In genomic region chr2:101625387-101625786, GRCh38 we compare ENCODE assay signal across 19 cellular contexts.
DNase-seq lines count a peak whose midpoint lies in the region; ATAC-seq, FAIRE-seq and TF ChIP-seq lines count a peak whose summit lies in the region.
"Had no signal": no experiment of that assay in that cellular context is flagged by ENCODE, and none has a peak within 500 bp of the region (broad histone marks: within the 10 kb centered on the region; RNA-seq: fewer than 3 reads in every experiment).

No MANE protein-coding gene starts in this region.

- H3K36me3 ChIP-seq in OCI-LY3 (replicated peaks; ENCODE audit: low read depth, low read length), result no peaks in the 10 kb centered on the region
- H3K36me3 ChIP-seq: cardiac muscle cell, heart right ventricle, left lung had no signal

- 0 out of 2 replicates have a peak overlapping the region, but pooled peaks have one; percentile 4 for H2AFZ ChIP-seq in OCI-LY3 (ENCODE audit: low read depth, low read length)

- H3K27me3 Mint-ChIP-seq in natural killer cell treated with Interleukin-12 subunit alpha and Interleukin-12 subunit beta and Interleukin-15 and Interleukin-18, amount 100 ng/mL, for 72 hours, result no peaks in the 10 kb centered on the region
- H3K27me3 Mint-ChIP-seq in natural killer cell (ENCODE audit: low read depth in 2 of 2), result peaks cover 0 to 4% of the 10 kb centered on the region in 2 donors

- peak overlapping the region; percentile 20; the same call in 1 of the 2 replicates for H3K4me3 ChIP-seq in OCI-LY3 (ENCODE audit: low read length)
- H3K4me3 ChIP-seq: cardiac muscle cell, heart right ventricle, left lung had no signal

- H3K4me2 ChIP-seq in OCI-LY3 (ENCODE audit: low read length), result peak overlapping the region; percentile 97

- intact Hi-C loops in natural killer cell (cut with micrococcal nuclease), result no loop called here

- peak overlapping the region; percentile 97 for H3K27ac ChIP-seq in OCI-LY3 (ENCODE audit: low read length)
- H3K27ac ChIP-seq in foreskin keratinocyte, result no peak overlapping the region
- H3K27ac ChIP-seq: cardiac muscle cell, heart right ventricle, left lung had no signal

- FAIRE-seq in frontal cortex (lab: Jason Lieb, UNC), result no peak
- FAIRE-seq: endometrium had no signal

- peaks cover 37 to 51% of the 10 kb centered on the region in 2 donors for H3K4me1 Mint-ChIP-seq in natural killer cell treated with Interleukin-12 subunit alpha and Interleukin-12 subunit beta and Interleukin-15 and Interleukin-18, amount 100 ng/mL, for 72 hours (ENCODE audit: low read depth in 2 of 2)
- peaks cover 18 to 21% of the 10 kb centered on the region in 2 donors for H3K4me1 Mint-ChIP-seq in natural killer cell

- H4K20me1 ChIP-seq in OCI-LY3 (ENCODE audit: insufficient read depth, low read length), result no peaks in the 10 kb centered on the region

- H3K9me3 ChIP-seq in OCI-LY3 (ENCODE audit: insufficient read depth, low read length), result no peaks in the 10 kb centered on the region
- H3K9me3 ChIP-seq: heart right ventricle, left lung had no signal

- ATAC-seq in natural killer cell treated with Interleukin-12 subunit alpha and Interleukin-12 subunit beta and Interleukin-15 and Interleukin-18, amount 100 ng/mL, for 72 hours, result no peak
- ATAC-seq in natural killer cell (no peak), foreskin keratinocyte (peak; percentile 24)
- ATAC-seq: heart right ventricle, left lung had no signal

- peak; percentile 55 for DNase-seq in natural killer cell treated with Interleukin-12 subunit alpha and Interleukin-12 subunit beta and Interleukin-15 and Interleukin-18, amount 100 ng/mL, for 72 hours (ENCODE audit: low spot score)
- DNase-seq in natural killer cell (no peak), foreskin keratinocyte (no peak), COLO829 (ENCODE audit: low spot score) (no peak), frontal cortex (ENCODE audit: low spot score in 2 of 2) (no peak), OCI-M1 (lab: John Stamatoyannopoulos, UW) (no peak)
- DNase-seq in stimulated activated CD4-positive, alpha-beta T cell treated with anti-CD3 and anti-CD28 coated beads, Interleukin-4, amount 100 ng/mL, for 24 hours, result no peak
- DNase-seq: ACHN; activated CD4-positive, alpha-beta T cell treated with anti-CD3 and anti-CD28 coated beads for 48 hours; activated effector memory CD4-positive, alpha-beta T cell treated with anti-CD3 and anti-CD28 coated beads, Interleukin-2, amount 50 U/mL, for 16 hours; DMS79 treated with DMSO at 0.1 percent for 48 hours; heart right ventricle; left lung; NCI-H187; stimulated activated CD4-positive, alpha-beta T cell treated with anti-CD3 and anti-CD28 coated beads, Interleukin-12 subunit alpha, Interleukin-12 subunit beta, amount 100 ng/mL, for 4 hours had no signal

- peak overlapping the region; percentile 65 to 94 for H3K27ac Mint-ChIP-seq in natural killer cell treated with Interleukin-12 subunit alpha and Interleukin-12 subunit beta and Interleukin-15 and Interleukin-18, amount 100 ng/mL, for 72 hours
- H3K27ac Mint-ChIP-seq in natural killer cell, result no peak overlapping the region

- peak overlapping the region; percentile 15 for H3K4me3 Mint-ChIP-seq in natural killer cell treated with Interleukin-12 subunit alpha and Interleukin-12 subunit beta and Interleukin-15 and Interleukin-18, amount 100 ng/mL, for 72 hours
- H3K4me3 Mint-ChIP-seq in natural killer cell, result no peak overlapping the region
- H3K4me3 Mint-ChIP-seq: neural crest cell had no signal

- peaks cover 56% of the 10 kb centered on the region for H3K4me1 ChIP-seq in OCI-LY3 (ENCODE audit: low read length)
- H3K4me1 ChIP-seq in foreskin keratinocyte, result no peaks in the 10 kb centered on the region

- H3K9me3 Mint-ChIP-seq in natural killer cell treated with Interleukin-12 subunit alpha and Interleukin-12 subunit beta and Interleukin-15 and Interleukin-18, amount 100 ng/mL, for 72 hours, result no peaks in the 10 kb centered on the region
- no peaks in the 10 kb centered on the region for H3K9me3 Mint-ChIP-seq in natural killer cell
- H3K9me3 Mint-ChIP-seq: neural crest cell had no signal

- H3K9ac ChIP-seq in OCI-LY3 (ENCODE audit: low read length), result peak overlapping the region; percentile 86; the same call in 1 of the 2 replicates

- H3K36me3 Mint-ChIP-seq in natural killer cell treated with Interleukin-12 subunit alpha and Interleukin-12 subunit beta and Interleukin-15 and Interleukin-18, amount 100 ng/mL, for 72 hours, result no peaks in the 10 kb centered on the region
- no peaks in the 10 kb centered on the region for H3K36me3 Mint-ChIP-seq in natural killer cell

- TF ChIP-seq CTCF in natural killer cell (IDR thresholded peaks at IDR 0.05) (no peak), OCI-LY3 (IDR thresholded peaks at IDR 0.05; ENCODE audit: low read depth, low read length) (no peak), foreskin keratinocyte (conservative IDR thresholded peaks at IDR 0.05) (no peak)

- H3K27me3 ChIP-seq in OCI-LY3 (ENCODE audit: low read depth, low read length) (no peaks in the 10 kb centered on the region), foreskin keratinocyte (no peaks in the 10 kb centered on the region)
- H3K27me3 ChIP-seq: cardiac muscle cell had no signal

- H3K79me2 ChIP-seq in OCI-LY3 (ENCODE audit: low read length), result no peaks in the 10 kb centered on the region

Comparison
In these comparisons a context has a peak if more than half of its experiments do, and no peak if none do; other contexts are left out.
1. H3K27ac Mint-ChIP-seq: peak in natural killer cell treated with Interleukin-12 subunit alpha and Interleukin-12 subunit beta and Interleukin-15 and Interleukin-18, amount 100 ng/mL, for 72 hours (2 of 2); none in natural killer cell (0 of 2).